ENCODE assay signal across 14 cellular contexts in the genomic region with DNA sequence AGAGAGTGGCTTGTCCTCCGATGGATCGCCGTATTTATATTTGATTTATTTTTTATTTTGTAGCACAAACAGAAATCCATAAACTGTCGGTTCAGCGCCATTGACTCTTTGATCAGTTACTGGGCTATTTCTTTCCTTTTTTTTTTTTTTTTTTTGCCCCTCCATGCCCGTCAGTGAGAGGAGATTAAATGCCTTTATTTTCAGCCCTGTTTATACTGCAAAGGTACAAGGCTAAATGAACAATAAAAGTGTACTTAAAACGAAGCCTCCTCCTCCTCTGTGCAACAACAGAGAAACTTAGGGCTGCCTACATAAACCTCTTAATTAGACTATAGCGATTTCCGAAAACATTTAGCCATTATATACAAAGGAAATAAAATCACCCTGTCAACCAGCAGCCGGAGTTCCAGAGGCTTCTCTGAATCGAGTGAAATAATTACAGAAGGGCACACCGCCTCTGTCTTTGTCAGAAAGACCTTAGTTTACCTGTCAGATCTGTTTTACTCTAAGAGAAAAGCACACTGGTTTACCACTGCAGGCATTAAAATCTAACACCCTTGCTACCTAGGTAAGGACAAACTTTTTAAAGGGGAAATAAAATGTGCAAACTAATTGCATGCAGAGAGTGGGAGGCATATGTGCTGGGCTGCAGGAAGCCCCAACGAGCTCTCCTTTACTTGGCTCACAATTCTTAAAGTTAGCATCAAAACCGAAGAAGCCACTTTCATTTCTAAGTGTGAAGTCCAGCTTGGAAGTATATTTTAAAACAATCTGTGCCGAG. TPM values are rescaled to one million over a fixed set of nuclear protein-coding genes. Genes with fewer than 3 reads are reported as not detected.
DNase-seq lines count a peak whose midpoint lies in the region; ATAC-seq and TF ChIP-seq lines count a peak whose summit lies in the region.
"Had no signal": no experiment of that assay in that cellular context is flagged by ENCODE, and none has a peak within 500 bp of the region (broad histone marks: within the 10 kb centered on the region; RNA-seq: fewer than 3 reads in every experiment).

No MANE protein-coding gene starts in this region.

- H3K27ac Mint-ChIP-seq in CD4-positive, alpha-beta T cell, result no peak overlapping the region
- H3K27ac Mint-ChIP-seq: activated naive CD4-positive, alpha-beta T cell treated with anti-CD3 and anti-CD28 coated beads for 36 hours; dendritic cell treated with granulocyte-macrophage colony-stimulating factor and Interleukin-4, amounts not matched to agents 40 ng/mL and 50 ng/mL, for 4 days had no signal

- TF ChIP-seq POLR2A in esophagus squamous epithelium (IDR thresholded peaks at IDR 0.05), result no peak

- DNase-seq in CD4-positive, alpha-beta T cell, result no peak
- DNase-seq in HAP-1 (ENCODE audit: low spot score in 2 of 2) (no peak), esophagus squamous epithelium (lab: John Stamatoyannopoulos, UW) (no peak), NCI-H187 (lab: John Stamatoyannopoulos, UW) (no peak), NCI-H1436 (lab: John Stamatoyannopoulos, UW) (no peak), Kasumi-1 (lab: John Stamatoyannopoulos, UW) (no peak)
- DNase-seq: activated naive CD4-positive, alpha-beta T cell treated with anti-CD3 and anti-CD28 coated beads for 36 hours; COR-L47; NCI-H510A treated with DMSO at 0.1 percent for 48 hours; substantia nigra had no signal

- H3K36me3 ChIP-seq in HAP-1 (replicated peaks), result peaks cover 8% of the 10 kb centered on the region
- no peaks in the 10 kb centered on the region for H3K36me3 ChIP-seq in esophagus squamous epithelium
- H3K36me3 ChIP-seq in neuron (ENCODE audit: insufficient read depth, low read length), result no peaks in the 10 kb centered on the region

- H3K9me3 ChIP-seq in CD4-positive, alpha-beta T cell (ENCODE audit: control insufficient read depth, low read length), result peaks cover 13% of the 10 kb centered on the region
- no peaks in the 10 kb centered on the region for H3K9me3 ChIP-seq in HAP-1
- H3K9me3 ChIP-seq in esophagus squamous epithelium, result no peaks in the 10 kb centered on the region
- no peaks in the 10 kb centered on the region for H3K9me3 ChIP-seq in neuron (ENCODE audit: low read length)

- POLR2A ChIA-PET in CD4-positive, alpha-beta T cell (lab: Charles Lee), result interaction anchor here (1.2 kb wide), 1 partner anchor 151 kb away, joined by 4 read pairs; no protein-coding TSS in a partner anchor

- no peak overlapping the region for H2AFZ ChIP-seq in neuron (ENCODE audit: low read depth, low read length)

- WGBS in esophagus squamous epithelium, 2 donors, result 17 to 20% methylated on average over 15 of the region's 15 CpGs

- CTCF ChIA-PET in CD4-positive, alpha-beta T cell (lab: Charles Lee), result no interaction called here

- in situ Hi-C loops in HAP-1 (cut with MboI; ENCODE audit: low sequenced_read_pairs), result loop anchor here (5.0 to 25.0 kb wide), 5 partner anchors 113 to 1823 kb away; a partner anchor contains a TSS

- TF ChIP-seq CTCF in CD4-positive, alpha-beta T cell (IDR thresholded peaks at IDR 0.05), result no peak
- no peak for TF ChIP-seq CTCF in esophagus squamous epithelium (IDR thresholded peaks at IDR 0.05)

- intact Hi-C loops in CD4-positive, alpha-beta T cell (cut with DNase I, micrococcal nuclease), result loop anchor here in 1 of 2 experiments (10.0 kb wide), 3 partner anchors 144 to 496 kb away; a partner anchor contains a TSS
- intact Hi-C loops in esophagus squamous epithelium (cut with DNase I), result loop anchor here (10.0 kb wide), 1 partner anchor 926 kb away; no protein-coding TSS in a partner anchor

- H3K27ac ChIP-seq in CD4-positive, alpha-beta T cell (ENCODE audit: low read depth, low read length), result no peak overlapping the region
- H3K27ac ChIP-seq in esophagus squamous epithelium, result peak overlapping the region in 3 of 4 donors; percentile 43 to 58 (median 46)

- peak overlapping the region; percentile 60 for H3K4me3 Mint-ChIP-seq in CD4-positive, alpha-beta T cell
- H3K4me3 Mint-ChIP-seq: activated naive CD4-positive, alpha-beta T cell treated with anti-CD3 and anti-CD28 coated beads for 36 hours; dendritic cell treated with granulocyte-macrophage colony-stimulating factor and Interleukin-4, amounts not matched to agents 40 ng/mL and 50 ng/mL, for 4 days had no signal

- no peaks in the 10 kb centered on the region for H3K9me3 Mint-ChIP-seq in CD4-positive, alpha-beta T cell
- H3K9me3 Mint-ChIP-seq: activated naive CD4-positive, alpha-beta T cell treated with anti-CD3 and anti-CD28 coated beads for 36 hours; dendritic cell treated with granulocyte-macrophage colony-stimulating factor and Interleukin-4, amounts not matched to agents 40 ng/mL and 50 ng/mL, for 4 days had no signal

- no peaks in the 10 kb centered on the region for H3K36me3 Mint-ChIP-seq in CD4-positive, alpha-beta T cell (ENCODE audit: low read depth)

- no peak for ATAC-seq in CD4-positive, alpha-beta T cell (ENCODE audit: poor library complexity)
- no peak for ATAC-seq in GM21367 (IDR thresholded peaks at IDR 0.05; ENCODE audit: unreplicated experiment)
- ATAC-seq: activated CD4-positive, CD25-positive, alpha-beta regulatory T cell treated with anti-CD3 and anti-CD28 coated beads, Interleukin-2, amount 50 U/mL, for 24 hours had no signal

- peaks cover 87% of the 10 kb centered on the region for H3K27me3 ChIP-seq in CD4-positive, alpha-beta T cell (ENCODE audit: control insufficient read depth, insufficient read depth, low read length)
- H3K27me3 ChIP-seq in HAP-1 (ENCODE audit: low read depth) (no peaks in the 10 kb centered on the region), esophagus squamous epithelium (peaks cover 26 to 100% (median 56%) of the 10 kb centered on the region in 4 donors), neuron (ENCODE audit: insufficient read depth, low read length) (peaks cover 81% of the 10 kb centered on the region)

- H3K4me1 Mint-ChIP-seq in CD4-positive, alpha-beta T cell (ENCODE audit: low read depth), result peaks cover 31% of the 10 kb centered on the region

- peaks cover 47% of the 10 kb centered on the region for H3K4me1 ChIP-seq in HAP-1
- peaks cover 6 to 55% (median 25%) of the 10 kb centered on the region in 3 donors for H3K4me1 ChIP-seq in esophagus squamous epithelium
- H3K4me1 ChIP-seq in neuron (ENCODE audit: insufficient read depth, low read length), result peaks cover 22% of the 10 kb centered on the region

- peaks cover 77% of the 10 kb centered on the region for H3K27me3 Mint-ChIP-seq in CD4-positive, alpha-beta T cell

- H3K4me3 ChIP-seq in HAP-1 (peak overlapping the region; percentile 49), esophagus squamous epithelium (peak overlapping the region in 3 of 4 donors; percentile 20 to 74 (median 60)), neuron (ENCODE audit: low read length) (peak overlapping the region; percentile 52)

RNA-seq across cellular contexts. Expression of a gene that starts 3.4 kb away (rescaled TPM):
- total RNA-seq in CD4-positive, alpha-beta T cell, result not detected
- total RNA-seq in esophagus squamous epithelium, result 1 to 10 TPM in 2 of 4 donors, under 1 TPM in 2; 0.42 to 2.9 (median 1.3) TPM
- total RNA-seq: activated naive CD4-positive, alpha-beta T cell treated with anti-CD3 and anti-CD28 coated beads for 36 hours had no signal
